Comparison of ENCODE assay signal across 17 cellular contexts in the genomic region with DNA sequence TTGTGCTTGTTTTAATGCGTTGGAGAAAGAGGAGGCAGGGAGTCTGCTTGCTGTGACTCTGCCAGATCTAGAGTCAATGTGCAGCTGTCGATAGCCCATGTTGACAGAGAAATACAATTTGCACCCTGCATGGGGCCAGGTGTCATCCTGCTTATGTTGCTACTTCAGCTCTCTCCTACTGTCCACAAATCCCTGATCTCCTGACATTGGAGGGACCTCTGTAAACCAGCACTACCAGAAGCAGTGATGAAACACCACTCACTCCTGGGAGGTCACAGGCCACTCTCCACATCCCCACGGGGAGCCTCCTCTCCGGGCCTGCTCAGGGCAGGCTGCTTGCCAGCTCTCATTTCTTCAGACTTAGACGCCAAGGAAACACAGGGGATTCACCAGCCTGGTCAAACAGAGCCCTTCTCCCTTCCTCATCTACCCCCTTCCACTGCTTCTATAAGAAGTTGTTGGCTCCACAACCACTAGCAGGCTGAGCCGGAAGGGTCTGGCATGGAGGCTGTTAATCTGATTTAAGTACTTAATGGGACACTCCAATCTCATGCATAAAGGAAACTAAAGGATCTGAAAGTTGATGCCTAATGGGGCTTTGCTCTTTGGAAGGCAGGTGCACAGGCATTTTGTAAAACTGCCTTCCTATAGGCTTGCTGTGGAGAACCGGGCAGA. TPM values are rescaled to one million over a fixed set of nuclear protein-coding genes. Genes with fewer than 3 reads are reported as not detected.
DNase-seq lines count a peak whose midpoint lies in the region; ATAC-seq lines count a peak whose summit lies in the region.
"Had no signal": no experiment of that assay in that cellular context is flagged by ENCODE, and none has a peak within 500 bp of the region (broad histone marks: within the 10 kb centered on the region; RNA-seq: fewer than 3 reads in every experiment).

No MANE protein-coding gene starts in this region.

- in situ Hi-C loops in G401 (cut with HindIII; ENCODE audit: low sequenced_read_pairs) = no loop called here

- DNase-seq in G401 (ENCODE audit: low spot score) (peak; percentile 90), NCI-H187 treated with DMSO at 0.1 percent for 48 hours (lab: John Stamatoyannopoulos, UW) (peak; percentile 94), NCI-H774 (lab: John Stamatoyannopoulos, UW) (peak; percentile 18), islet precursor cell (peak; percentile 29), NOMO-1 (lab: John Stamatoyannopoulos, UW; ENCODE audit: unreplicated experiment in 2 of 2) (no peak)
- no peak for DNase-seq in activated CD8-positive, alpha-beta memory T cell treated with anti-CD3 and anti-CD28 coated beads, Interleukin-2, amount 50 U/mL, for 48 hours
- DNase-seq: activated CD8-positive, alpha-beta memory T cell treated with anti-CD3 and anti-CD28 coated beads, Interleukin-2, amount 50 U/mL, for 4 hours; activated naive CD4-positive, alpha-beta T cell treated with anti-CD3 and anti-CD28 coated beads, Interleukin-2, amount 50 U/mL, for 16 hours; BE2C; DMS 273 treated with DMSO at 0.1 percent for 48 hours; natural killer cell; stimulated activated naive CD4-positive, alpha-beta T cell treated with Interleukin-2 at 50 U/mL for 16 hours; T-helper 2 cell; upper lobe of right lung had no signal

- no peak for ATAC-seq in GM21825 (IDR thresholded peaks at IDR 0.05; ENCODE audit: unreplicated experiment)
- ATAC-seq in GM21737 (IDR thresholded peaks at IDR 0.05; ENCODE audit: unreplicated experiment) = no peak
- ATAC-seq: activated CD4-positive, CD25-positive, alpha-beta regulatory T cell treated with anti-CD3 and anti-CD28 coated beads, Interleukin-2, amount 50 U/mL, for 24 hours; natural killer cell; upper lobe of right lung had no signal

RNA-seq across cellular contexts. Expression of a gene that starts 29.9 kb away (rescaled TPM):
- 5.7 and 8.6 TPM in 2 replicates for total RNA-seq in G401 (2014; rRNA removed; shearing (Covaris generic))

Comparison
In these comparisons a context has a peak if more than half of its experiments do, and no peak if none do; other contexts are left out.
1. DNase-seq: peak in G401 (single experiment), NCI-H187 treated with DMSO at 0.1 percent for 48 hours (single experiment), NCI-H774 (single experiment) and islet precursor cell (single experiment); none in activated CD8-positive, alpha-beta memory T cell treated with anti-CD3 and anti-CD28 coated beads, Interleukin-2, amount 50 U/mL, for 48 hours (single experiment) and NOMO-1 (0 of 2).